Comparison of ENCODE assay signal across 8 cellular contexts in the genomic region with DNA sequence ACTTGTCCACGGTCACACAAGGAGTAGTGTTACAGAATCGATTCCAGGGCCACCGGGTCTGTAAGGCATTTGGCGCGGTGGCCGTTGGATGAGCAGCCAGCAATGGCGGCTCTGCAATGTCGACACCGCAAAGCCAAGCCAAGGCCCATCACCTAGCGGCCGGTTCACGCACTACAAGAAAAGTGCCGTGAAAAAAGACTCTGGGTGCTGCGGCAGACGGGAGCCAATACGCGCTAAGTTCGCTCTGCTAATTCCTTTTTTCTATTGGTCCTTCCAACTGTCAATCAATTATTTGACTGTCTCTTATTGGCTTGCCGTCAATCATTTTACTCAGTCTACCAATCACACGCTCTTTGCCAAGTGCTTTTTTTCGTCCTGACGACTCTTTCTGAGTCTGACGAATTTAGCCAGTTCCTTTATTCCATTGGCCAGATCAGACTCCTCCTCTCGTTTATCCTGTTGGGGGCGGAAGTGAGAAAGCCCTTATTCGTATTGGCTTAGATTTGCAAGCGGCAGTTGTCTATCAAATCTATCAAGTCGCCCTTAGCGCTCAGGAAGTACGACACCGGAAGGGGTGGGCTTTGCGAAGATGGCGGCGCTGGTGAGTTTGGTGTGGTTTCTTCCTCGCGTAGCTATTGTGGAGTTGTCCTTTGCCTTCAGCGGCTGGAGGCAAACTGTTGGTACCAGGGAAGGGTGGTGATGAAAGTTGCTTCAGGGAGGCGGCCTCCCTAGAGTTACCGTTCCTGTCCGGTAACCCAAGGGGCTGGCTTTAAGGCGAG. TPM values are rescaled to one million over a fixed set of nuclear protein-coding genes. Genes with fewer than 3 reads are reported as not detected.
DNase-seq lines count a peak whose midpoint lies in the region; ATAC-seq and TF ChIP-seq lines count a peak whose summit lies in the region.

A gene with protein sequence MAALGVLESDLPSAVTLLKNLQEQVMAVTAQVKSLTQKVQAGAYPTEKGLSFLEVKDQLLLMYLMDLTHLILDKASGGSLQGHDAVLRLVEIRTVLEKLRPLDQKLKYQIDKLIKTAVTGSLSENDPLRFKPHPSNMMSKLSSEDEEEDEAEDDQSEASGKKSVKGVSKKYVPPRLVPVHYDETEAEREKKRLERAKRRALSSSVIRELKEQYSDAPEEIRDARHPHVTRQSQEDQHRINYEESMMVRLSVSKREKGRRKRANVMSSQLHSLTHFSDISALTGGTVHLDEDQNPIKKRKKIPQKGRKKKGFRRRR (plus strand): TSS at position 577 of the 779 bp plus-strand sequence. CDS start 13 bp downstream, at position 590.

- POLR2A ChIA-PET in activated naive CD8-positive, alpha-beta T cell treated with anti-CD3 and anti-CD28 coated beads, Interleukin-2, amount 10 ng/mL, durations not matched to agents 7 days and 5 days (lab: Charles Lee), result interaction anchor here (0.6 to 1.2 kb wide), 4 partner anchors 9 to 148 kb away, joined by 3 to 5 read pairs (median 4); partner anchors contain the start of genes AP1G2 and PABPN1

- H3K9me3 ChIP-seq in thyroid gland, result no peaks in the 10 kb centered on the region

- no peak within 1 kb of the TSS for H3K27ac Mint-ChIP-seq in activated naive CD8-positive, alpha-beta T cell treated with anti-CD3 and anti-CD28 coated beads, Interleukin-2, amount 10 ng/mL, durations not matched to agents 7 days and 5 days
- no peak within 1 kb of the TSS for H3K27ac Mint-ChIP-seq in osteocyte (ENCODE audit: unreplicated experiment)

- peaks cover 6 to 8% of the 10 kb centered on the region in 2 donors for H3K4me1 ChIP-seq in thyroid gland

- ATAC-seq in HG02642 (IDR thresholded peaks at IDR 0.05; ENCODE audit: poor library complexity, unreplicated experiment), result peak; percentile 96
- ATAC-seq in activated naive CD8-positive, alpha-beta T cell treated with anti-CD3 and anti-CD28 coated beads, Interleukin-2, amount 10 ng/mL, durations not matched to agents 7 days and 5 days (ENCODE audit: low read depth), result peak; percentile 96

- H3K4me3 ChIP-seq in GM12865 (ENCODE audit: low read depth, low read length) (peak within 1 kb of the TSS; percentile 75), thyroid gland (replicated peaks in 1 of 3) (peak within 1 kb of the TSS; percentile 57 to 79 (median 61))

- intact Hi-C loops in head of caudate nucleus (cut with DNase I), result loop anchor here (5.0 kb wide), 1 partner anchor 147 kb away; the partner anchor contains the start of gene PABPN1
- intact Hi-C loops in thyroid gland (cut with DNase I), result loop anchor here (10.0 kb wide), 1 partner anchor 145 kb away; the partner anchor contains the start of gene PABPN1

- WGBS in thyroid gland, 2 donors, result 1% methylated on average over 38 to 41 of the region's 41 CpGs

- H3K4me1 Mint-ChIP-seq in activated naive CD8-positive, alpha-beta T cell treated with anti-CD3 and anti-CD28 coated beads, Interleukin-2, amount 10 ng/mL, durations not matched to agents 7 days and 5 days, result peaks cover 7% of the 10 kb centered on the region
- peaks cover 6% of the 10 kb centered on the region for H3K4me1 Mint-ChIP-seq in osteocyte (ENCODE audit: unreplicated experiment)

- DNase-seq in GM12865 (ENCODE audit: low read depth), result peak; percentile 99
- peak; percentile 100 for DNase-seq in NCI-H1105 (lab: John Stamatoyannopoulos, UW)
- peak; percentile 85 for DNase-seq in SKM-1 treated with dmso at 0.1 percent for 144 hours (lab: John Stamatoyannopoulos, UW; ENCODE audit: unreplicated experiment)
- peak; percentile 90 for DNase-seq in activated naive CD8-positive, alpha-beta T cell treated with anti-CD3 and anti-CD28 coated beads, Interleukin-2, amount 10 ng/mL, durations not matched to agents 7 days and 5 days
- peak; percentile 92 to 99 (median 98) for DNase-seq in head of caudate nucleus
- peak; percentile 97 for DNase-seq in osteocyte (ENCODE audit: extremely low spot score, unreplicated experiment)
- DNase-seq in thyroid gland, result peak; percentile 94

- H3K4me3 Mint-ChIP-seq in activated naive CD8-positive, alpha-beta T cell treated with anti-CD3 and anti-CD28 coated beads, Interleukin-2, amount 10 ng/mL, durations not matched to agents 7 days and 5 days, result no peak within 1 kb of the TSS
- no peak within 1 kb of the TSS for H3K4me3 Mint-ChIP-seq in osteocyte (ENCODE audit: unreplicated experiment)

- H3K36me3 Mint-ChIP-seq in activated naive CD8-positive, alpha-beta T cell treated with anti-CD3 and anti-CD28 coated beads, Interleukin-2, amount 10 ng/mL, durations not matched to agents 7 days and 5 days, result peaks cover 9% of the 10 kb centered on the region
- H3K36me3 Mint-ChIP-seq in osteocyte (ENCODE audit: unreplicated experiment), result peaks cover 9% of the 10 kb centered on the region

- H3K27me3 ChIP-seq in thyroid gland, result no peaks in the 10 kb centered on the region

- no peaks in the 10 kb centered on the region for H3K27me3 Mint-ChIP-seq in activated naive CD8-positive, alpha-beta T cell treated with anti-CD3 and anti-CD28 coated beads, Interleukin-2, amount 10 ng/mL, durations not matched to agents 7 days and 5 days
- no peaks in the 10 kb centered on the region for H3K27me3 Mint-ChIP-seq in osteocyte (ENCODE audit: unreplicated experiment)

- H3K9me3 Mint-ChIP-seq in activated naive CD8-positive, alpha-beta T cell treated with anti-CD3 and anti-CD28 coated beads, Interleukin-2, amount 10 ng/mL, durations not matched to agents 7 days and 5 days, result no peaks in the 10 kb centered on the region
- H3K9me3 Mint-ChIP-seq in osteocyte (ENCODE audit: unreplicated experiment), result no peaks in the 10 kb centered on the region

- TF ChIP-seq POLR2A in thyroid gland (IDR thresholded peaks at IDR 0.05), result peak in 1 of 2 donors; percentile 45

- peaks cover 30 to 34% of the 10 kb centered on the region in 2 donors for H3K36me3 ChIP-seq in thyroid gland

- TF ChIP-seq CTCF in GM12865 (IDR thresholded peaks at IDR 0.05; ENCODE audit: insufficient read depth, low read depth, low read length, missing control alignments) (peak; percentile 65), osteocyte (IDR thresholded peaks at IDR 0.05) (peak; percentile 85), thyroid gland (IDR thresholded peaks at IDR 0.05) (peak; percentile 44 to 95 (median 80))

- H3K27ac ChIP-seq in thyroid gland, result peak within 1 kb of the TSS; percentile 62 to 71 (median 63)

RNA-seq across cellular contexts. Expression of the gene that starts here (rescaled TPM):
- 10 to 100 TPM; 48.0 to 50.8 TPM for total RNA-seq in activated naive CD8-positive, alpha-beta T cell treated with anti-CD3 and anti-CD28 coated beads, Interleukin-2, amount 10 ng/mL, durations not matched to agents 7 days and 5 days
- 32.3 and 34.6 TPM in 2 replicates for total RNA-seq in osteocyte
- 10 to 100 TPM; 31.3 to 51.1 (median 39.7) TPM for total RNA-seq in thyroid gland

Comparison
In these comparisons a context has a peak if more than half of its experiments do, and no peak if none do; other contexts are left out.
1. Peak in every context shown above with its lines: DNase-seq, ATAC-seq, H3K4me3 ChIP-seq and H3K27ac ChIP-seq.